8 cellular contexts compared by ENCODE assay signal in genomic region chr6:27809067-27809938, GRCh38.
A peak's percentile ranks its signal among the peaks of the same experiment; 100 is the strongest.
DNase-seq lines count a peak whose midpoint lies in the region; ATAC-seq and TF ChIP-seq lines count a peak whose summit lies in the region.

No MANE protein-coding gene starts in this region.

- TF ChIP-seq CTCF in neural cell (IDR thresholded peaks at IDR 0.05; ENCODE audit: poor library complexity, severe bottlenecking), result no peak

- peaks cover 13 to 54% (median 28%) of the 10 kb centered on the region in 4 donors for H3K4me1 Mint-ChIP-seq in CD4-positive, CD25-positive, alpha-beta regulatory T cell
- H3K4me1 Mint-ChIP-seq in dendritic cell treated with granulocyte-macrophage colony-stimulating factor and Interleukin-4, amounts not matched to agents 40 ng/mL and 50 ng/mL, for 4 days (ENCODE audit: low read depth), result peaks cover 21% of the 10 kb centered on the region

- no peaks in the 10 kb centered on the region for H3K9me2 ChIP-seq in neural cell (ENCODE audit: insufficient read depth, low read length)

- ATAC-seq in CD4-positive, CD25-positive, alpha-beta regulatory T cell (ENCODE audit: low read depth in 2 of 2), result no peak
- ATAC-seq in GM18870 (IDR thresholded peaks at IDR 0.05; ENCODE audit: unreplicated experiment), result no peak

- peaks cover 3% of the 10 kb centered on the region for H3F3A ChIP-seq in neural cell (ENCODE audit: insufficient read depth, low read length, poor library complexity, severe bottlenecking)

- H3K36me3 ChIP-seq in CD4-positive, CD25-positive, alpha-beta regulatory T cell (ENCODE audit: control insufficient read depth, insufficient read depth, low read length), result no peaks in the 10 kb centered on the region
- H3K36me3 ChIP-seq in neural cell (ENCODE audit: insufficient read depth, low read length), result no peaks in the 10 kb centered on the region

- H4K20me1 ChIP-seq in neural cell (ENCODE audit: insufficient read depth), result no peaks in the 10 kb centered on the region

- H3K79me2 ChIP-seq in neural cell (replicated peaks; ENCODE audit: insufficient read depth, low read length), result peaks cover 2% of the 10 kb centered on the region

- peak overlapping the region; percentile 92 for H3K27ac ChIP-seq in CD4-positive, CD25-positive, alpha-beta regulatory T cell (ENCODE audit: insufficient read depth, low read length, poor library complexity, severe bottlenecking)
- H3K27ac ChIP-seq in neural cell (ENCODE audit: low read length), result no peak overlapping the region

- H2AFZ ChIP-seq in neural cell (ENCODE audit: low read depth, low read length), result no peak overlapping the region

- no peaks in the 10 kb centered on the region for H3K9me3 Mint-ChIP-seq in CD4-positive, CD25-positive, alpha-beta regulatory T cell
- no peaks in the 10 kb centered on the region for H3K9me3 Mint-ChIP-seq in dendritic cell treated with granulocyte-macrophage colony-stimulating factor and Interleukin-4, amounts not matched to agents 40 ng/mL and 50 ng/mL, for 4 days

- TF ChIP-seq EP300 in neural cell (conservative IDR thresholded peaks at IDR 0.05; ENCODE audit: poor library complexity, severe bottlenecking), result no peak

- TF ChIP-seq RAD21 in neural cell (conservative IDR thresholded peaks at IDR 0.05), result no peak

- peaks cover 52% of the 10 kb centered on the region for H3K4me1 ChIP-seq in CD4-positive, CD25-positive, alpha-beta regulatory T cell (ENCODE audit: control insufficient read depth, insufficient read depth, low read length, poor library complexity, severe bottlenecking)

- peak overlapping the region; percentile 98 to 99 (median 98) for H3K27ac Mint-ChIP-seq in CD4-positive, CD25-positive, alpha-beta regulatory T cell
- H3K27ac Mint-ChIP-seq in dendritic cell treated with granulocyte-macrophage colony-stimulating factor and Interleukin-4, amounts not matched to agents 40 ng/mL and 50 ng/mL, for 4 days, result peak overlapping the region; percentile 95

- peak in 1 of 3 donors; percentile 35 for DNase-seq in CD4-positive, CD25-positive, alpha-beta regulatory T cell
- DNase-seq in M059J (ENCODE audit: low read depth), result peak; percentile 29
- no peak for DNase-seq in stimulated activated CD4-positive, alpha-beta T cell treated with anti-CD3 and anti-CD28 coated beads, Interleukin-15, amount 100 ng/mL, for 24 hours
- DNase-seq in midbrain (lab: John Stamatoyannopoulos, UW), result no peak
- no peak for DNase-seq in NCI-H510A treated with DMSO at 0.1 percent for 48 hours (lab: John Stamatoyannopoulos, UW)

- H3K27me3 ChIP-seq in CD4-positive, CD25-positive, alpha-beta regulatory T cell (ENCODE audit: control insufficient read depth, insufficient read depth, low read length), result no peaks in the 10 kb centered on the region
- no peaks in the 10 kb centered on the region for H3K27me3 ChIP-seq in neural cell (ENCODE audit: insufficient read depth, low read depth, low read length)

- no peak overlapping the region for H3K4me2 ChIP-seq in neural cell (ENCODE audit: low read length)

- peak overlapping the region; percentile 97 to 100 (median 98) for H3K4me3 Mint-ChIP-seq in CD4-positive, CD25-positive, alpha-beta regulatory T cell
- H3K4me3 Mint-ChIP-seq in dendritic cell treated with granulocyte-macrophage colony-stimulating factor and Interleukin-4, amounts not matched to agents 40 ng/mL and 50 ng/mL, for 4 days, result peak overlapping the region; percentile 81

- H3K9ac ChIP-seq in neural cell (ENCODE audit: low read length), result no peak overlapping the region

- H3K27me3 Mint-ChIP-seq in CD4-positive, CD25-positive, alpha-beta regulatory T cell, result peaks cover 4% of the 10 kb centered on the region
- peaks cover 2% of the 10 kb centered on the region for H3K27me3 Mint-ChIP-seq in dendritic cell treated with granulocyte-macrophage colony-stimulating factor and Interleukin-4, amounts not matched to agents 40 ng/mL and 50 ng/mL, for 4 days

- intact Hi-C loops in dendritic cell treated with granulocyte-macrophage colony-stimulating factor and Interleukin-4, amounts not matched to agents 40 ng/mL and 50 ng/mL, for 4 days (cut with micrococcal nuclease), result loop anchor here (5.0 kb wide), 1 partner anchor 632 kb away; no protein-coding TSS in a partner anchor

- H3K4me3 ChIP-seq in CD4-positive, CD25-positive, alpha-beta regulatory T cell (ENCODE audit: low read depth, low read length), result peak overlapping the region; percentile 92
- peak overlapping the region; percentile 71 for H3K4me3 ChIP-seq in neural cell (ENCODE audit: low read length)

- no peaks in the 10 kb centered on the region for H3K36me3 Mint-ChIP-seq in CD4-positive, CD25-positive, alpha-beta regulatory T cell
- no peaks in the 10 kb centered on the region for H3K36me3 Mint-ChIP-seq in dendritic cell treated with granulocyte-macrophage colony-stimulating factor and Interleukin-4, amounts not matched to agents 40 ng/mL and 50 ng/mL, for 4 days (ENCODE audit: low read depth)

- H3K9me3 ChIP-seq in CD4-positive, CD25-positive, alpha-beta regulatory T cell (ENCODE audit: control insufficient read depth in 2 of 2, low read length in 2 of 2), result no peaks in the 10 kb centered on the region
- H3K9me3 ChIP-seq in neural cell (ENCODE audit: low read length), result no peaks in the 10 kb centered on the region

TF ChIP-seq in neural cell, 6 proteins besides CTCF, POLR2A, EP300 and RAD21:
- TF ChIP-seq EZH2 (IDR thresholded peaks at IDR 0.05; ENCODE audit: borderline replicate concordance, insufficient read depth, low read length, poor library complexity, severe bottlenecking) (no peak), REST (IDR thresholded peaks at IDR 0.05; ENCODE audit: borderline replicate concordance) (no peak), TAF1 (IDR thresholded peaks at IDR 0.05; ENCODE audit: low read depth) (no peak), MXI1 (conservative IDR thresholded peaks at IDR 0.05; ENCODE audit: poor library complexity, severe bottlenecking) (no peak), POLR2AphosphoS5 (IDR thresholded peaks at IDR 0.05) (no peak), SMC3 (conservative IDR thresholded peaks at IDR 0.05; ENCODE audit: poor library complexity) (no peak)
